In genomic region chr11:96714689-96715088, GRCh38 we compare ENCODE assay signal across 17 cellular contexts.
DNase-seq lines count a peak whose midpoint lies in the region; ATAC-seq and TF ChIP-seq lines count a peak whose summit lies in the region.
"Had no signal": no experiment of that assay in that cellular context is flagged by ENCODE, and none has a peak within 500 bp of the region (broad histone marks: within the 10 kb centered on the region; RNA-seq: fewer than 3 reads in every experiment).

No MANE protein-coding gene starts in this region.

- H3K4me1 ChIP-seq in BE2C, result peaks cover 8% of the 10 kb centered on the region; the same call in 1 of the 2 replicates
- peaks cover 13% of the 10 kb centered on the region for H3K4me1 ChIP-seq in adipocyte (ENCODE audit: control insufficient read depth, insufficient read depth, low read length)
- H3K4me1 ChIP-seq: A549, BLaER1, Caco-2 had no signal

- H3K36me3 ChIP-seq in BE2C (no peaks in the 10 kb centered on the region), adipocyte (ENCODE audit: control insufficient read depth, insufficient read depth, low read length, severe bottlenecking) (no peaks in the 10 kb centered on the region)
- H3K36me3 ChIP-seq: BLaER1 had no signal

- TF ChIP-seq CTCF in BE2C (IDR thresholded peaks at IDR 0.05; ENCODE audit: low read depth, low read length), result no peak

- H3K9me3 ChIP-seq in BE2C (no peaks in the 10 kb centered on the region), adipocyte (ENCODE audit: control insufficient read depth, low read length) (no peaks in the 10 kb centered on the region)
- H3K9me3 ChIP-seq: A549, BLaER1, Caco-2 had no signal

- no peak overlapping the region for H3K4me3 ChIP-seq in BE2C (ENCODE audit: low read depth, low read length)
- peak overlapping the region; percentile 35 for H3K4me3 ChIP-seq in adipocyte (ENCODE audit: low read length)
- H3K4me3 ChIP-seq: A549, BLaER1, GM23248 had no signal

- no peak overlapping the region for H3K9ac ChIP-seq in adipocyte (ENCODE audit: low read length)
- H3K9ac ChIP-seq: BLaER1, GM23248 had no signal

- no peak for TF ChIP-seq POLR2A in GM18505 (IDR thresholded peaks at IDR 0.05; ENCODE audit: borderline replicate concordance, extremely low read depth, insufficient read depth, insufficient read length)

- DNase-seq in BE2C (peak; percentile 30), SK-N-DZ (ENCODE audit: low spot score) (peak; percentile 90), adipocyte (ENCODE audit: low read depth) (no peak), ecto neural progenitor cell (ENCODE audit: low spot score) (no peak)
- DNase-seq: 8988T; Caco-2; CD4-positive, CD25-positive, alpha-beta regulatory T cell; CD8-positive, alpha-beta T cell; DMS153; DND-41; H7; HCEC 1CT had no signal

- H3K27me3 ChIP-seq in BE2C (no peaks in the 10 kb centered on the region), adipocyte (replicated peaks; ENCODE audit: control insufficient read depth, insufficient read depth, low read length) (no peaks in the 10 kb centered on the region)
- H3K27me3 ChIP-seq: BLaER1 had no signal

- ATAC-seq in GM18505 (IDR thresholded peaks at IDR 0.05; ENCODE audit: unreplicated experiment) (no peak), HG02885 (IDR thresholded peaks at IDR 0.05; ENCODE audit: poor library complexity, unreplicated experiment) (no peak)
- ATAC-seq: A549; CD8-positive, alpha-beta T cell had no signal

Comparison
In these comparisons a context has a peak if more than half of its experiments do, and no peak if none do; other contexts are left out.
1. DNase-seq: peak in BE2C (single experiment) and SK-N-DZ (single experiment); none in adipocyte (single experiment) and ecto neural progenitor cell (single experiment).